In genomic region chr19:2810141-2811091, GRCh38 we compare ENCODE assay signal across 2 cellular contexts.
TF ChIP-seq lines count a peak whose summit lies in the region.

No MANE protein-coding gene starts in this region.

TF ChIP-seq in GM12891, 5 proteins besides CTCF, POLR2A, EP300 and RAD21:
- TF ChIP-seq TAF1 (IDR thresholded peaks at IDR 0.05; ENCODE audit: low read depth, low read length) (no peak), POLR2AphosphoS5 (IDR thresholded peaks at IDR 0.05; ENCODE audit: low read depth, low read length) (no peak), PAX5 (IDR thresholded peaks at IDR 0.05; ENCODE audit: insufficient read depth, low read length, severe bottlenecking) (no peak), POU2F2 (IDR thresholded peaks at IDR 0.05; ENCODE audit: low read depth, low read length) (no peak), SPI1 (IDR thresholded peaks at IDR 0.05; ENCODE audit: low read depth, low read length) (no peak)

TF ChIP-seq in K562, 482 proteins besides CTCF, POLR2A, EP300 and RAD21:
- no peak for TF ChIP-seq ZNF695 (CRISPR knock-in tag; IDR thresholded peaks at IDR 0.05)
- no peak for TF ChIP-seq ZBTB7A (IDR thresholded peaks at IDR 0.05; ENCODE audit: borderline replicate concordance, control insufficient read depth, low read depth, low read length)
- TF ChIP-seq, protein P1, sequence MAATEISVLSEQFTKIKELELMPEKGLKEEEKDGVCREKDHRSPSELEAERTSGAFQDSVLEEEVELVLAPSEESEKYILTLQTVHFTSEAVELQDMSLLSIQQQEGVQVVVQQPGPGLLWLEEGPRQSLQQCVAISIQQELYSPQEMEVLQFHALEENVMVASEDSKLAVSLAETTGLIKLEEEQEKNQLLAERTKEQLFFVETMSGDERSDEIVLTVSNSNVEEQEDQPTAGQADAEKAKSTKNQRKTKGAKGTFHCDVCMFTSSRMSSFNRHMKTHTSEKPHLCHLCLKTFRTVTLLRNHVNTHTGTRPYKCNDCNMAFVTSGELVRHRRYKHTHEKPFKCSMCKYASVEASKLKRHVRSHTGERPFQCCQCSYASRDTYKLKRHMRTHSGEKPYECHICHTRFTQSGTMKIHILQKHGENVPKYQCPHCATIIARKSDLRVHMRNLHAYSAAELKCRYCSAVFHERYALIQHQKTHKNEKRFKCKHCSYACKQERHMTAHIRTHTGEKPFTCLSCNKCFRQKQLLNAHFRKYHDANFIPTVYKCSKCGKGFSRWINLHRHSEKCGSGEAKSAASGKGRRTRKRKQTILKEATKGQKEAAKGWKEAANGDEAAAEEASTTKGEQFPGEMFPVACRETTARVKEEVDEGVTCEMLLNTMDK (IDR thresholded peaks at IDR 0.05; ENCODE audit: borderline replicate concordance, insufficient read depth, low read depth, low read length, poor library complexity, severe bottlenecking), result no peak
- 0 out of 2 replicates have a peak, but pooled peaks have one; percentile 35 for TF ChIP-seq RBFOX2 (IDR thresholded peaks at IDR 0.05; ENCODE audit: low read depth, low read length)
- no peak for TF ChIP-seq ZNF507 (tag; conservative IDR thresholded peaks at IDR 0.05)
- no peak for TF ChIP-seq GATAD2B (IDR thresholded peaks at IDR 0.05; ENCODE audit: borderline replicate concordance)
- no peak for TF ChIP-seq COPS2 (conservative IDR thresholded peaks at IDR 0.05)
- TF ChIP-seq ZBTB33 (CRISPR knock-in tag; IDR thresholded peaks at IDR 0.05), result 0 out of 2 replicates have a peak, but pooled peaks have one; percentile 13
- TF ChIP-seq RBM14 (IDR thresholded peaks at IDR 0.05; ENCODE audit: borderline replicate concordance, insufficient read depth, low read depth, low read length), result no peak
- peak; percentile 71 for TF ChIP-seq POLR2G (IDR thresholded peaks at IDR 0.05; ENCODE audit: low read depth, low read length)
- TF ChIP-seq ZNF398 (CRISPR knock-in tag; IDR thresholded peaks at IDR 0.05), result no peak
